Comparison of ENCODE assay signal across 2 cellular contexts in the genomic region with DNA sequence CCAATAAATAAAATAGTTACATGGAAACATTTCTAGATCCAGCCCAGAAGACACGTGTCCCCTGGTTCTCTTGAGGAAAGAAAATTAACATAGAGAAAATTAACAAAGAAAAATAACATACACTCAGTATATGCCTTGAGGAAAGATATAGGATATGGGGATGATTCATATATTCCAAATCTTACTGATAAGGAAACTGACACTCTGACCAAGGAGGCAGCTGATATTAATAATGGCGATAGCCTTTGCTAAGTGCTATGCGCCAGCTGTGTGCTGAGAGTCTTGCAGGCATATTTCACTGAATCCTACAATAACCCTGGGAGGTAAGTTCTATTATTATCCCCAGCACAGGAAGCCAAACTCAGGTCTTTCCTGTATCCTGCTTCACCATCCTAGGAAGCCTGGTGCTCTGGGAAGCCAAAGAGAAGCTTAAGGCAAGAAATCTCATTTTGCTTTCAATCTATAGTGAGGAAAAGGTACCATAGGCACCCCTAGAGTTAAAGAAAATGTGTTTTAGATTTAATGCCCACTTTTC.
A peak's percentile ranks its signal among the peaks of the same experiment; 100 is the strongest.
TF ChIP-seq lines count a peak whose summit lies in the region.

No MANE protein-coding gene starts in this region.

TF ChIP-seq in SK-N-SH treated with all-trans-retinoic acid at 6 μM for 48 hours, 23 proteins besides CTCF, POLR2A, EP300 and RAD21 (continued from another document):
- TF ChIP-seq TSHZ2 (CRISPR knock-in tag; IDR thresholded peaks at IDR 0.05) (no peak), CSDC2 (CRISPR knock-in tag; IDR thresholded peaks at IDR 0.05) (no peak), TCF4 (CRISPR knock-in tag; IDR thresholded peaks at IDR 0.05; ENCODE audit: borderline replicate concordance) (no peak), ESRRG (CRISPR knock-in tag; IDR thresholded peaks at IDR 0.05) (no peak), SNAI2 (CRISPR knock-in tag; IDR thresholded peaks at IDR 0.05) (no peak), PPARA (CRISPR knock-in tag; IDR thresholded peaks at IDR 0.05; ENCODE audit: borderline replicate concordance) (no peak), BACH2 (CRISPR knock-in tag; IDR thresholded peaks at IDR 0.05; ENCODE audit: borderline replicate concordance) (no peak), ZFP30 (CRISPR knock-in tag; IDR thresholded peaks at IDR 0.05) (no peak), RARB (CRISPR knock-in tag; IDR thresholded peaks at IDR 0.05) (no peak), TOX (CRISPR knock-in tag; IDR thresholded peaks at IDR 0.05; ENCODE audit: borderline replicate concordance) (no peak), ZFP3 (CRISPR knock-in tag; IDR thresholded peaks at IDR 0.05) (no peak)

TF ChIP-seq in GM12878, 131 proteins besides CTCF, POLR2A, EP300 and RAD21 (continued from another document):
- TF ChIP-seq IRF5 (IDR thresholded peaks at IDR 0.05; ENCODE audit: borderline replicate concordance) = no peak
- no peak for TF ChIP-seq ATF3 (IDR thresholded peaks at IDR 0.05; ENCODE audit: borderline replicate concordance, extremely low read depth, low read depth, low read length)
- peak; percentile 49; the same call in 1 of the 2 replicates for TF ChIP-seq NFIC (IDR thresholded peaks at IDR 0.05; ENCODE audit: low read depth, low read length)
- no peak for TF ChIP-seq MTA3 (IDR thresholded peaks at IDR 0.05; ENCODE audit: borderline replicate concordance, low read length)
- TF ChIP-seq MYB (IDR thresholded peaks at IDR 0.05; ENCODE audit: borderline replicate concordance, low read depth, low read length) = no peak
- TF ChIP-seq SMAD5 (IDR thresholded peaks at IDR 0.05; ENCODE audit: low read depth) = no peak
- TF ChIP-seq, protein P1, sequence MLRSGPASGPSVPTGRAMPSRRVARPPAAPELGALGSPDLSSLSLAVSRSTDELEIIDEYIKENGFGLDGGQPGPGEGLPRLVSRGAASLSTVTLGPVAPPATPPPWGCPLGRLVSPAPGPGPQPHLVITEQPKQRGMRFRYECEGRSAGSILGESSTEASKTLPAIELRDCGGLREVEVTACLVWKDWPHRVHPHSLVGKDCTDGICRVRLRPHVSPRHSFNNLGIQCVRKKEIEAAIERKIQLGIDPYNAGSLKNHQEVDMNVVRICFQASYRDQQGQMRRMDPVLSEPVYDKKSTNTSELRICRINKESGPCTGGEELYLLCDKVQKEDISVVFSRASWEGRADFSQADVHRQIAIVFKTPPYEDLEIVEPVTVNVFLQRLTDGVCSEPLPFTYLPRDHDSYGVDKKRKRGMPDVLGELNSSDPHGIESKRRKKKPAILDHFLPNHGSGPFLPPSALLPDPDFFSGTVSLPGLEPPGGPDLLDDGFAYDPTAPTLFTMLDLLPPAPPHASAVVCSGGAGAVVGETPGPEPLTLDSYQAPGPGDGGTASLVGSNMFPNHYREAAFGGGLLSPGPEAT (IDR thresholded peaks at IDR 0.05; ENCODE audit: low read depth) = no peak
- no peak for TF ChIP-seq IKZF1 (conservative IDR thresholded peaks at IDR 0.05)
- TF ChIP-seq RUNX3 (IDR thresholded peaks at IDR 0.05; ENCODE audit: low read length) = peak; percentile 57; the same call in 1 of the 2 replicates
- no peak for TF ChIP-seq BRCA1 (IDR thresholded peaks at IDR 0.05; ENCODE audit: low read depth, low read length)
- peak; percentile 87 for TF ChIP-seq JUNB (IDR thresholded peaks at IDR 0.05)
- TF ChIP-seq BACH1 (IDR thresholded peaks at IDR 0.05; ENCODE audit: borderline replicate concordance) = no peak
- no peak for TF ChIP-seq CHD1 (IDR thresholded peaks at IDR 0.05; ENCODE audit: low read depth, low read length)
- no peak for TF ChIP-seq ZBTB11 (CRISPR knock-in tag; IDR thresholded peaks at IDR 0.05)
- no peak for TF ChIP-seq YBX1 (IDR thresholded peaks at IDR 0.05)
- no peak for TF ChIP-seq MXI1 (IDR thresholded peaks at IDR 0.05; ENCODE audit: low read depth, low read length)
- TF ChIP-seq IRF4 (IDR thresholded peaks at IDR 0.05; ENCODE audit: low read depth, low read length) = peak; percentile 50; the same call in 1 of the 2 replicates
- TF ChIP-seq ZBED1 (IDR thresholded peaks at IDR 0.05; ENCODE audit: borderline replicate concordance) = no peak
- no peak for TF ChIP-seq CHD2 (IDR thresholded peaks at IDR 0.05; ENCODE audit: borderline replicate concordance, low read depth, low read length)
- TF ChIP-seq, protein P2, sequence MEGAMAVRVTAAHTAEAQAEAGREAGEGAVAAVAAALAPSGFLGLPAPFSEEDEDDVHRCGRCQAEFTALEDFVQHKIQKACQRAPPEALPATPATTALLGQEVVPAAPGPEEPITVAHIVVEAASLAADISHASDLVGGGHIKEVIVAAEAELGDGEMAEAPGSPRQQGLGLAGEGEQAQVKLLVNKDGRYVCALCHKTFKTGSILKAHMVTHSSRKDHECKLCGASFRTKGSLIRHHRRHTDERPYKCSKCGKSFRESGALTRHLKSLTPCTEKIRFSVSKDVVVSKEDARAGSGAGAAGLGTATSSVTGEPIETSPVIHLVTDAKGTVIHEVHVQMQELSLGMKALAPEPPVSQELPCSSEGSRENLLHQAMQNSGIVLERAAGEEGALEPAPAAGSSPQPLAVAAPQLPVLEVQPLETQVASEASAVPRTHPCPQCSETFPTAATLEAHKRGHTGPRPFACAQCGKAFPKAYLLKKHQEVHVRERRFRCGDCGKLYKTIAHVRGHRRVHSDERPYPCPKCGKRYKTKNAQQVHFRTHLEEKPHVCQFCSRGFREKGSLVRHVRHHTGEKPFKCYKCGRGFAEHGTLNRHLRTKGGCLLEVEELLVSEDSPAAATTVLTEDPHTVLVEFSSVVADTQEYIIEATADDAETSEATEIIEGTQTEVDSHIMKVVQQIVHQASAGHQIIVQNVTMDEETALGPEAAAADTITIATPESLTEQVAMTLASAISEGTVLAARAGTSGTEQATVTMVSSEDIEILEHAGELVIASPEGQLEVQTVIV (IDR thresholded peaks at IDR 0.05; ENCODE audit: borderline replicate concordance, partially characterized antibody) = no peak
